In genomic region chr4:142334931-142335330, GRCh38 we compare ENCODE assay signal across 21 cellular contexts.
DNase-seq lines count a peak whose midpoint lies in the region; ATAC-seq and TF ChIP-seq lines count a peak whose summit lies in the region.
"Had no signal": no experiment of that assay in that cellular context is flagged by ENCODE, and none has a peak within 500 bp of the region (broad histone marks: within the 10 kb centered on the region; RNA-seq: fewer than 3 reads in every experiment).

No MANE protein-coding gene starts in this region.

- no peak overlapping the region for H3K4me2 ChIP-seq in mesenchymal stem cell (ENCODE audit: low read length, poor library complexity, severe bottlenecking)

- H3K4me1 Mint-ChIP-seq in chondrocyte (ENCODE audit: low read depth) = peaks cover 53% of the 10 kb centered on the region

- no peaks in the 10 kb centered on the region for H3K27me3 Mint-ChIP-seq in chondrocyte (ENCODE audit: low read depth)
- H3K27me3 Mint-ChIP-seq: CD4-positive, CD25-positive, alpha-beta regulatory T cell had no signal

- H3K4me1 ChIP-seq in mesenchymal stem cell (ENCODE audit: control insufficient read depth, insufficient read depth, low read depth, low read length) = peaks cover 2% of the 10 kb centered on the region
- no peaks in the 10 kb centered on the region for H3K4me1 ChIP-seq in breast epithelium
- H3K4me1 ChIP-seq: HAP-1 had no signal

- H3K9me3 Mint-ChIP-seq in chondrocyte (ENCODE audit: low read depth) = peaks cover 7% of the 10 kb centered on the region

- no peak overlapping the region for H3K27ac ChIP-seq in mesenchymal stem cell (ENCODE audit: low read length, poor library complexity, severe bottlenecking)
- no peak overlapping the region for H3K27ac ChIP-seq in breast epithelium
- H3K27ac ChIP-seq: RWPE1 had no signal

- H2BK12ac ChIP-seq in mesenchymal stem cell (ENCODE audit: low read length in 2 of 2) = no peak overlapping the region

- H4K8ac ChIP-seq in mesenchymal stem cell (ENCODE audit: low read length) = no peak overlapping the region

- no peak overlapping the region for H2AK5ac ChIP-seq in mesenchymal stem cell (ENCODE audit: low read length, severe bottlenecking)

- H3K4me3 ChIP-seq in AG10803 (ENCODE audit: low read length) (no peak overlapping the region), mesenchymal stem cell (ENCODE audit: insufficient read depth in 1 of 2, low read depth in 1 of 2, low read length in 2 of 2) (no peak overlapping the region), breast epithelium (no peak overlapping the region)
- H3K4me3 ChIP-seq: HAP-1, MG63 had no signal

- H3K36me3 Mint-ChIP-seq in chondrocyte (ENCODE audit: low read depth) = peaks cover 2% of the 10 kb centered on the region

- H2AFZ ChIP-seq in mesenchymal stem cell (ENCODE audit: low read depth, low read length) = no peak overlapping the region

- no peak overlapping the region for H2BK5ac ChIP-seq in mesenchymal stem cell (ENCODE audit: low read depth, low read length, poor library complexity, severe bottlenecking)

- peaks cover 18% of the 10 kb centered on the region for H3K79me1 ChIP-seq in mesenchymal stem cell (replicated peaks; ENCODE audit: low read length, poor library complexity, severe bottlenecking)

- H3K9me3 ChIP-seq in mesenchymal stem cell (ENCODE audit: control insufficient read depth, low read length) (no peaks in the 10 kb centered on the region), breast epithelium (peaks cover 0 to 11% of the 10 kb centered on the region in 2 donors)
- H3K9me3 ChIP-seq: HAP-1, MG63 had no signal

- no peak overlapping the region for H3K14ac ChIP-seq in mesenchymal stem cell (ENCODE audit: low read length in 2 of 2)

- H2BK15ac ChIP-seq in mesenchymal stem cell (ENCODE audit: low read depth, poor library complexity, severe bottlenecking) = no peak overlapping the region

- TF ChIP-seq CTCF in AG10803 (conservative IDR thresholded peaks at IDR 0.05; ENCODE audit: low read length) (no peak), chondrocyte (IDR thresholded peaks at IDR 0.05) (no peak), breast epithelium (IDR thresholded peaks at IDR 0.05) (no peak)

- DNase-seq in AG10803 (ENCODE audit: low read depth) = peak; percentile 37
- peak; percentile 77 for DNase-seq in EH (ENCODE audit: low read depth)
- DNase-seq in chondrocyte (ENCODE audit: low spot score) = no peak
- peak; percentile 8 for DNase-seq in mesenchymal stem cell
- no peak for DNase-seq in stimulated activated CD4-positive, alpha-beta T cell treated with anti-CD3 and anti-CD28 coated beads, Interleukin-2, amount 100 ng/mL, for 48 hours
- DNase-seq in breast epithelium (ENCODE audit: low spot score in 2 of 2) = no peak
- DNase-seq in NK-92 (lab: John Stamatoyannopoulos, UW; ENCODE audit: unreplicated experiment) = no peak
- DNase-seq: CD4-positive, CD25-positive, alpha-beta regulatory T cell; GOT3; KBM-7; MG63; NCI-H1417; NCI-H1694 treated with DMSO at 0.1 percent for 48 hours; NCI-H2081; NCI-H2227 treated with DMSO at 0.1 percent for 48 hours; NCI-H526 treated with DMSO at 0.1 percent for 48 hours; SHP77 had no signal

- H3K4me3 Mint-ChIP-seq in chondrocyte (ENCODE audit: unreplicated experiment) = no peak overlapping the region

- H3K23ac ChIP-seq in mesenchymal stem cell (ENCODE audit: low read length in 2 of 2) = no peak overlapping the region

- no peak overlapping the region for H4K91ac ChIP-seq in mesenchymal stem cell (ENCODE audit: low read length)

- H3K18ac ChIP-seq in mesenchymal stem cell (ENCODE audit: low read depth in 1 of 2, low read length in 2 of 2) = no peak overlapping the region

- intact Hi-C loops in breast epithelium (cut with DNase I; ENCODE audit: low total_unique reads) = no loop called here

- H3K9ac ChIP-seq in mesenchymal stem cell (ENCODE audit: low read length) = no peak overlapping the region

- no peaks in the 10 kb centered on the region for H3K36me3 ChIP-seq in mesenchymal stem cell (ENCODE audit: control insufficient read depth in 1 of 2, insufficient read depth in 2 of 2, low read depth in 1 of 2, low read length in 2 of 2)
- no peaks in the 10 kb centered on the region for H3K36me3 ChIP-seq in breast epithelium
- H3K36me3 ChIP-seq: HAP-1, MG63 had no signal

- ATAC-seq in GM21367 (IDR thresholded peaks at IDR 0.05; ENCODE audit: unreplicated experiment) = no peak
- ATAC-seq: Panc1 had no signal

- no peak for TF ChIP-seq POLR2A in breast epithelium (IDR thresholded peaks at IDR 0.05)

- no peak overlapping the region for H2BK120ac ChIP-seq in mesenchymal stem cell (ENCODE audit: low read depth, low read length)

- H3K4ac ChIP-seq in mesenchymal stem cell (ENCODE audit: low read depth in 1 of 2, low read length in 2 of 2) = no peak overlapping the region

- H3K27ac Mint-ChIP-seq in chondrocyte (ENCODE audit: unreplicated experiment) = peak overlapping the region; percentile 29
- H3K27ac Mint-ChIP-seq: CD4-positive, CD25-positive, alpha-beta regulatory T cell had no signal

- no peaks in the 10 kb centered on the region for H3K27me3 ChIP-seq in mesenchymal stem cell (ENCODE audit: control insufficient read depth in 1 of 2, insufficient read depth in 1 of 2, low read length in 2 of 2)
- no peaks in the 10 kb centered on the region for H3K27me3 ChIP-seq in breast epithelium
- H3K27me3 ChIP-seq: MG63 had no signal

Comparison
In these comparisons a context has a peak if more than half of its experiments do, and no peak if none do; other contexts are left out.
1. DNase-seq: peak in AG10803 (single experiment), EH (single experiment) and mesenchymal stem cell (single experiment); none in chondrocyte (single experiment), stimulated activated CD4-positive, alpha-beta T cell treated with anti-CD3 and anti-CD28 coated beads, Interleukin-2, amount 100 ng/mL, for 48 hours (0 of 2), breast epithelium (0 of 2) and NK-92 (single experiment).